In the genomic region with DNA sequence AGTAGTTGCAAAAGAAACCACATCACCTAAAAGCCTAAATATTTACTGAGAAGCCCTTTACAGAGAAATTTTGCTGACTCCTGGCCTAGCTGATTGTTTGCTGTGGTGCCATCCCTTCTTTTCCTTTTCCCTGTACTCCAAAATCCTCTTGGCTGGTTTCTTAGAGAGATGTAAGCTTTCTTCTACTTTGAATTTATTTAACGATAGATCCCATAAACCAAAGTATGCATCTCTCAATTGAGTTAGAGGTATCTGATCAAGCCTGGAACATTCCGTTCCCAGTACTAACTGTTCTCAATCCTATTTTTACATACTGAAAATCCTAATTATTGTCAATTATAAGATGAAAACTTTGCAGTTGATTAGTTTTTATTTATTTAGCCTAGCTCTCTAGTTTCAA, we compare ENCODE assay signal across 21 cellular contexts. TPM values are rescaled to one million over a fixed set of nuclear protein-coding genes. Genes with fewer than 3 reads are reported as not detected.
DNase-seq lines count a peak whose midpoint lies in the region; ATAC-seq and TF ChIP-seq lines count a peak whose summit lies in the region.
"Had no signal": no experiment of that assay in that cellular context is flagged by ENCODE, and none has a peak within 500 bp of the region (broad histone marks: within the 10 kb centered on the region; RNA-seq: fewer than 3 reads in every experiment).

No MANE protein-coding gene starts in this region.

- DNase-seq in adipocyte (ENCODE audit: low read depth) = peak; percentile 42
- DNase-seq in left lung = no peak
- no peak for DNase-seq in testis
- DNase-seq in T1000 (lab: John Stamatoyannopoulos, UW) = no peak
- DNase-seq in NCI-H2171 treated with DMSO at 0.1 percent for 48 hours (lab: John Stamatoyannopoulos, UW) = no peak
- DNase-seq: activated CD4-positive, alpha-beta T cell treated with anti-CD3 and anti-CD28 coated beads for 36 hours; activated CD8-positive, alpha-beta memory T cell treated with anti-CD3 and anti-CD28 coated beads, Interleukin-2, amount 10 ng/mL, durations not matched to agents 7 days and 5 days; activated naive CD8-positive, alpha-beta T cell treated with anti-CD3 and anti-CD28 coated beads, Interleukin-2, amount 50 U/mL, for 24 hours; AML-193; Caco-2; dorsolateral prefrontal cortex; EL; left ventricle myocardium superior; nucleus accumbens; stimulated activated CD4-positive, alpha-beta T cell treated with anti-CD3 and anti-CD28 coated beads, Interleukin-15, amount 100 ng/mL, for 24 hours had no signal

- H3K4me1 ChIP-seq in HUES48 (ENCODE audit: control insufficient read depth, insufficient read depth, low read length) (peaks cover 11% of the 10 kb centered on the region; the same call in 1 of the 2 replicates), adipocyte (ENCODE audit: control insufficient read depth, insufficient read depth, low read length) (peaks cover 32% of the 10 kb centered on the region), left lung (peaks cover 8 to 52% of the 10 kb centered on the region in 2 donors), testis (peaks cover 21% of the 10 kb centered on the region)

- WGBS in testis, 2 donors = 40 to 53% methylated on average over 2 of the region's 2 CpGs

- H3K27me3 ChIP-seq in HUES48 (ENCODE audit: control insufficient read depth, insufficient read depth, low read length) (no peaks in the 10 kb centered on the region), adipocyte (replicated peaks; ENCODE audit: control insufficient read depth, insufficient read depth, low read length) (no peaks in the 10 kb centered on the region), left lung (no peaks in the 10 kb centered on the region), testis (no peaks in the 10 kb centered on the region)
- H3K27me3 ChIP-seq: cardiac muscle cell, dorsolateral prefrontal cortex, right atrium auricular region, SJSA1 had no signal

- intact Hi-C loops in left lung (cut with DNase I) (no loop called here), testis (cut with DNase I; ENCODE audit: low total_unique reads) (no loop called here)

- no peak for TF ChIP-seq POLR2A in testis (IDR thresholded peaks at IDR 0.05)

- peak overlapping the region; percentile 17 for H3K27ac ChIP-seq in HUES48 (ENCODE audit: low read depth, low read length)
- peak overlapping the region in 1 of 2 donors; percentile 60 for H3K27ac ChIP-seq in left lung
- H3K27ac ChIP-seq in testis = peak overlapping the region; percentile 35 to 77
- H3K27ac ChIP-seq: right atrium auricular region, SJSA1, thoracic aorta had no signal

- H3K4me3 ChIP-seq in HUES48 (ENCODE audit: low read depth, low read length) (no peak overlapping the region), adipocyte (ENCODE audit: low read length) (no peak overlapping the region), left lung (no peak overlapping the region), testis (no peak overlapping the region)
- H3K4me3 ChIP-seq: cardiac muscle cell, dorsolateral prefrontal cortex, right atrium auricular region, SJSA1, thoracic aorta had no signal

- TF ChIP-seq CTCF in left lung (IDR thresholded peaks at IDR 0.05) (no peak), testis (IDR thresholded peaks at IDR 0.05) (no peak)

- ATAC-seq in left lung = peak; percentile 15
- ATAC-seq in GM21423 (IDR thresholded peaks at IDR 0.05; ENCODE audit: unreplicated experiment) = no peak
- ATAC-seq: activated CD4-positive, alpha-beta T cell treated with anti-CD3 and anti-CD28 coated beads for 36 hours; activated CD8-positive, alpha-beta memory T cell treated with anti-CD3 and anti-CD28 coated beads, Interleukin-2, amount 10 ng/mL, durations not matched to agents 7 days and 5 days; activated naive CD8-positive, alpha-beta T cell treated with anti-CD3 and anti-CD28 coated beads, Interleukin-2, amount 50 U/mL, for 24 hours; left ventricle myocardium superior had no signal

- no peaks in the 10 kb centered on the region for H3K9me3 ChIP-seq in HUES48 (ENCODE audit: control insufficient read depth, insufficient read depth, low read length)
- no peaks in the 10 kb centered on the region for H3K9me3 ChIP-seq in adipocyte (ENCODE audit: control insufficient read depth, low read length)
- H3K9me3 ChIP-seq in left lung = no peaks in the 10 kb centered on the region
- H3K9me3 ChIP-seq in testis = no peaks in the 10 kb centered on the region
- H3K9me3 ChIP-seq: Caco-2, right atrium auricular region, SJSA1, thoracic aorta had no signal

- H3K9ac ChIP-seq in HUES48 (ENCODE audit: low read depth, low read length) = no peak overlapping the region
- no peak overlapping the region for H3K9ac ChIP-seq in adipocyte (ENCODE audit: low read length)

- H3K36me3 ChIP-seq in HUES48 (ENCODE audit: control insufficient read depth, insufficient read depth, low read length) (peaks cover 7% of the 10 kb centered on the region), adipocyte (ENCODE audit: control insufficient read depth, insufficient read depth, low read length, severe bottlenecking) (no peaks in the 10 kb centered on the region), left lung (peaks cover 0 to 6% of the 10 kb centered on the region in 2 donors), testis (ENCODE audit: low read depth, missing control alignments) (no peaks in the 10 kb centered on the region)
- H3K36me3 ChIP-seq: thoracic aorta had no signal

RNA-seq across cellular contexts. Expression of gene TMEM60, which starts 6.3 kb away (rescaled TPM):
- total RNA-seq in left lung (10 to 100 TPM; 21.1 to 22.1 TPM), testis (10 to 100 TPM; 21.7 to 31.4 TPM)
- 27.9 TPM for polyA plus RNA-seq in testis (ENCODE audit: insufficient read depth, low read depth, low replicate concordance)

RNA-seq across cellular contexts. Expression of gene PHTF2, which starts 6.6 kb away (rescaled TPM):
- total RNA-seq in left lung = 10 to 100 TPM; 16.2 to 20.0 TPM
- total RNA-seq in testis = 10 to 100 TPM; 26.6 to 35.3 TPM
- 13.9 TPM for polyA plus RNA-seq in testis (ENCODE audit: insufficient read depth, low read depth, low replicate concordance)
